Comparison of ENCODE assay signal across 1 cellular context in the genomic region with DNA sequence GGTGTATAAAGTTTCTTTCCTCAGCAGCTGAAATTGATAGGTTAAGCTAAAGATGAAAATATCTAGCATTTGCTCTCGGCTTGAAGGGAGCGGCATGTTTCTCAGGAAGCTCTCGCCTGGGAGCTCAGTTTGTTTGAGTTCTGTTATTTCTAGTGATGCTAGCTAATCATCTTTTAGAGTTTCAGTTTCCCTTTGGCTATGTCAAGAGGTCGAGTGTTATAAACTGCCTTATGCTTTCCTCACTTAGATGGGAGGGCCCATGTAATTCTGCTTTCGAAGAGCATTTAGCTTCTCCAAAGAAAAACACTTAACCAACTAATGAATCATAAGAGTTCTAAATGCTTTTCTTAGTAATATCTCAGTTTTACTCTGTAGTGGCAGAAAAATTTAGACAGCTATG.
TF ChIP-seq lines count a peak whose summit lies in the region.

No MANE protein-coding gene starts in this region.

TF ChIP-seq in GM12878, 131 proteins besides CTCF, POLR2A, EP300 and RAD21:
- TF ChIP-seq NR2F1 (conservative IDR thresholded peaks at IDR 0.05): peak; percentile 81
- 0 out of 2 replicates have a peak, but pooled peaks have one; percentile 35 for TF ChIP-seq IRF4 (IDR thresholded peaks at IDR 0.05; ENCODE audit: low read depth, low read length)
- no peak for TF ChIP-seq MTA3 (IDR thresholded peaks at IDR 0.05; ENCODE audit: borderline replicate concordance, low read length)
- TF ChIP-seq RFX5 (IDR thresholded peaks at IDR 0.05; ENCODE audit: low read depth, low read length): no peak
- TF ChIP-seq ZNF687 (IDR thresholded peaks at IDR 0.05): 0 out of 2 replicates have a peak, but pooled peaks have one; percentile 18
- no peak for TF ChIP-seq ZNF622 (IDR thresholded peaks at IDR 0.05)
- peak; percentile 19; the same call in 1 of the 2 replicates for TF ChIP-seq JUNB (IDR thresholded peaks at IDR 0.05)
- TF ChIP-seq IKZF2 (IDR thresholded peaks at IDR 0.05): peak in 1 of 2 experiments; percentile 26; a peak in 1 of 4 replicates
- TF ChIP-seq LARP7 (IDR thresholded peaks at IDR 0.05): no peak
- no peak for TF ChIP-seq POLR2AphosphoS2 (IDR thresholded peaks at IDR 0.05; ENCODE audit: low read depth, low read length)
- TF ChIP-seq ATF7 (IDR thresholded peaks at IDR 0.05; ENCODE audit: low read depth): peak; percentile 17; the same call in 1 of the 2 replicates
- no peak for TF ChIP-seq ZBTB11 (CRISPR knock-in tag; IDR thresholded peaks at IDR 0.05)
- no peak for TF ChIP-seq CHD2 (IDR thresholded peaks at IDR 0.05; ENCODE audit: borderline replicate concordance, low read depth, low read length)
- no peak for TF ChIP-seq MEF2A (IDR thresholded peaks at IDR 0.05; ENCODE audit: insufficient read depth, low read depth, low read length)
- TF ChIP-seq MEF2B (IDR thresholded peaks at IDR 0.05; ENCODE audit: partially characterized antibody, poor library complexity, severe bottlenecking): no peak
TF ChIP-seq in GM12878: peak in this region for 6.
